ENCODE assay signal across 8 cellular contexts in the genomic region with DNA sequence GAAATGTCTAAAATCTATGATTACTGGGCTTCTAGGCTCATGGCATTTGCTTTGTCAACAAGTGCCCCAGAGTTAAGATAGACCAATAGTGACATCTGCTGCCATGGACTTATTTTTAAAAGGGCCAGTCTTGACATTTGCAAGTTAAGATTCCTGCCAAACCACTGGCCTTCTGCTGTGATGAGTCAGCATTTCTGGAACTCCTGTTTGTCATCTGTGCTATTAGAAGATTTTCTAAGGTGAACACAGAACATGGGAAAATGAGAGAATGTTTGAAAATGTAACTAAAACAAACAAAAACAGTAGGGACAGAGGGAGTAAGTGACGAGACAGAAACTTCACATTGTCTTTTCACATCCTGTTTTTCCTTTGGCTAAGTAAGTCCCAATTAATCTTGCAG.
A peak's percentile ranks its signal among the peaks of the same experiment; 100 is the strongest.
DNase-seq lines count a peak whose midpoint lies in the region; ATAC-seq, FAIRE-seq and TF ChIP-seq lines count a peak whose summit lies in the region.

No MANE protein-coding gene starts in this region.

- peak overlapping the region; percentile 29 for H3K4me2 ChIP-seq in keratinocyte (ENCODE audit: control insufficient read depth, extremely low read depth, insufficient read depth, low read depth, low read length)

- no peaks in the 10 kb centered on the region for H3K9me3 ChIP-seq in keratinocyte (ENCODE audit: control insufficient read depth, low read depth, low read length)
- H3K9me3 ChIP-seq in tibial nerve, result peaks cover 0 to 5% (median 0%) of the 10 kb centered on the region in 4 donors

- WGBS in tibial nerve, 2 donors, result 9 to 11% methylated on average over 1 of the region's 1 CpG

- no peaks in the 10 kb centered on the region for H3K79me2 ChIP-seq in keratinocyte (ENCODE audit: control insufficient read depth, insufficient read depth, low read length)

- dilution Hi-C loops in keratinocyte (cut with MboI; ENCODE audit: extremely low pct_ligation_motif_present, low sequenced_read_pairs), result no loop called here

- peak; percentile 74 for ATAC-seq in GM21576 (IDR thresholded peaks at IDR 0.05; ENCODE audit: unreplicated experiment)

- in situ Hi-C loops in brain microvascular endothelial cell (cut with HindIII; ENCODE audit: low pct_ligation_motif_present, low sequenced_read_pairs), result no loop called here

- no peaks in the 10 kb centered on the region for H4K20me1 ChIP-seq in keratinocyte (ENCODE audit: control insufficient read depth, extremely low read depth, insufficient read depth, low read length)

- DNase-seq in NOMO-1 treated with DMSO at 0.1 percent for 48 hours (lab: John Stamatoyannopoulos, UW; ENCODE audit: unreplicated experiment) (peak; percentile 7), NOMO-1 (lab: John Stamatoyannopoulos, UW; ENCODE audit: unreplicated experiment in 2 of 2) (no peak), LHCN-M2 (ENCODE audit: low read depth) (peak; percentile 98), brain microvascular endothelial cell (peak; percentile 95), keratinocyte (ENCODE audit: low read depth, low spot score) (peak; percentile 33), tibial nerve (ENCODE audit: low spot score in 2 of 2) (peak in 1 of 2 donors; percentile 44), middle frontal gyrus (ENCODE audit: extremely low spot score, low spot score) (no peak)

- no peaks in the 10 kb centered on the region for H3K9me1 ChIP-seq in keratinocyte (ENCODE audit: control insufficient read depth, extremely low read depth, insufficient read depth, low read length)

- H3K27ac ChIP-seq in brain microvascular endothelial cell, result peak overlapping the region; percentile 88
- no peak overlapping the region for H3K27ac ChIP-seq in keratinocyte (ENCODE audit: control insufficient read depth, insufficient read depth, low read length)
- H3K27ac ChIP-seq in tibial nerve, result peak overlapping the region in 3 of 4 donors; percentile 29 to 77 (median 69)

- no peaks in the 10 kb centered on the region for H3K27me3 ChIP-seq in brain microvascular endothelial cell (replicated peaks)
- H3K27me3 ChIP-seq in keratinocyte (ENCODE audit: control insufficient read depth, extremely low read depth, insufficient read depth, low read length), result no peaks in the 10 kb centered on the region
- H3K27me3 ChIP-seq in tibial nerve, result no peaks in the 10 kb centered on the region

- H3K4me3 ChIP-seq in brain microvascular endothelial cell (ENCODE audit: low read depth, low read length) (no peak overlapping the region), keratinocyte (ENCODE audit: control insufficient read depth in 2 of 3, extremely low read depth in 1 of 3, insufficient read depth in 2 of 3, low read depth in 1 of 3, low read length in 3 of 3) (no peak overlapping the region), tibial nerve (no peak overlapping the region)

- peak in 1 of 2 donors; percentile 59 for TF ChIP-seq EP300 in tibial nerve (IDR thresholded peaks at IDR 0.05)

- peak overlapping the region; percentile 67 for H2AFZ ChIP-seq in keratinocyte (ENCODE audit: control insufficient read depth, low read length)

- TF ChIP-seq POLR2A in tibial nerve (IDR thresholded peaks at IDR 0.05), result no peak

- H3K4me1 ChIP-seq in keratinocyte (ENCODE audit: control insufficient read depth, extremely low read depth, insufficient read depth, low read length) (peaks cover 8% of the 10 kb centered on the region), tibial nerve (peaks cover 0 to 18% (median 14%) of the 10 kb centered on the region in 4 donors)

- TF ChIP-seq CTCF in brain microvascular endothelial cell (IDR thresholded peaks at IDR 0.05; ENCODE audit: low read depth, low read length, missing control alignments) (peak; percentile 47), keratinocyte (optimal IDR thresholded peaks at IDR 0.05 in 1 of 3, IDR thresholded peaks at IDR 0.05 in 1 of 3, conservative IDR thresholded peaks at IDR 0.05 in 1 of 3; ENCODE audit: extremely low read depth in 1 of 3, insufficient read depth in 2 of 3, low read length in 3 of 3) (peak in 2 of 3 experiments; percentile 12 to 44), tibial nerve (IDR thresholded peaks at IDR 0.05) (peak in 2 of 5 experiments; percentile 8 to 50)

- H3K36me3 ChIP-seq in brain microvascular endothelial cell (replicated peaks) (no peaks in the 10 kb centered on the region), keratinocyte (ENCODE audit: control insufficient read depth in 2 of 2, extremely low read depth in 1 of 2, insufficient read depth in 2 of 2, low read length in 2 of 2) (no peaks in the 10 kb centered on the region), tibial nerve (no peaks in the 10 kb centered on the region)

- peak; percentile 87 for FAIRE-seq in keratinocyte (lab: Jason Lieb, UNC)

- H3K9ac ChIP-seq in keratinocyte (ENCODE audit: control insufficient read depth, extremely low read depth, insufficient read depth, low read length), result no peak overlapping the region

Comparison
In these comparisons a context has a peak if more than half of its experiments do, and no peak if none do; other contexts are left out.
1. DNase-seq: peak in NOMO-1 treated with DMSO at 0.1 percent for 48 hours (single experiment), LHCN-M2 (single experiment), brain microvascular endothelial cell (single experiment) and keratinocyte (single experiment); none in NOMO-1 (0 of 2) and middle frontal gyrus (single experiment).